26 cellular contexts compared by ENCODE assay signal in the genomic region with DNA sequence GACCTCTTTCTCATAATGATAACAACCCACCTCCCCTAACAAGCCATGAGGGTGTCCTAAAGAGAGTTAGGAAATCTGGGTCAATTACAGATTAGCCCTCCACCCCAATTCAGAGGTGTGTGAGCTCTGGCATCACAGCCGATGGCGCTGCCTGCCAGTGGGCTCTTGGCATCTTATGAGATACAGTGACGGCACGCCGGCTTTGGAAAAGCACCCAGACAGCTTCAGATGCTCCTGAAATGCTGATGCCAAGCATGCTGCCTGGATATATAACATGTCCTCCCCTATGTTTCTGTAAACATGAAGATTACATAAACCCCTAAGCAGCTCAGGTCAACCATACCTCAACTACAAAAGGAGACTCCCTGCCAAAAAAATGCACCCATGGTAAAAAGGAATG.
"Had no signal": no experiment of that assay in that cellular context is flagged by ENCODE, and none has a peak within 500 bp of the region (broad histone marks: within the 10 kb centered on the region; RNA-seq: fewer than 3 reads in every experiment).

No MANE protein-coding gene starts in this region.

- H3K9me3 Mint-ChIP-seq: central memory CD8-positive, alpha-beta T cell; endodermal cell; natural killer cell; neural crest cell; stimulated activated naive B cell treated with anti-CD40 and anti-IgM and Interleukin-4, amounts not matched to agents 10 μg/mL and 1 μg/mL and 100 μg/mL, for 72 hours had no signal

- H3K36me3 ChIP-seq: colonic mucosa, ovary, right lobe of liver, thoracic aorta had no signal

- H3K36me3 Mint-ChIP-seq: natural killer cell; stimulated activated naive B cell treated with anti-CD40 and anti-IgM and Interleukin-4, amounts not matched to agents 10 μg/mL and 1 μg/mL and 100 μg/mL, for 72 hours had no signal

- H3K4me3 ChIP-seq: colonic mucosa, heart right ventricle, ovary, right lobe of liver, spleen, thoracic aorta had no signal

- ATAC-seq: heart right ventricle; left cardiac atrium; left ventricle myocardium superior; natural killer cell; right lobe of liver; stimulated activated naive B cell treated with anti-CD40 and anti-IgM and Interleukin-4, amounts not matched to agents 10 μg/mL and 1 μg/mL and 100 μg/mL, for 72 hours; stimulated activated naive CD8-positive, alpha-beta T cell treated with anti-CD3 and anti-CD28 coated beads, Interleukin-15, amount 100 ng/mL, for 72 hours had no signal

- H3K4me1 ChIP-seq: right lobe of liver had no signal

- H3K4me1 Mint-ChIP-seq: central memory CD8-positive, alpha-beta T cell had no signal

- H3K27ac ChIP-seq: colonic mucosa, ovary, right lobe of liver, spleen, thoracic aorta had no signal

- H3K4me3 Mint-ChIP-seq: central memory CD8-positive, alpha-beta T cell; endodermal cell; natural killer cell; neural crest cell; stimulated activated naive B cell treated with anti-CD40 and anti-IgM and Interleukin-4, amounts not matched to agents 10 μg/mL and 1 μg/mL and 100 μg/mL, for 72 hours; stimulated activated naive CD8-positive, alpha-beta T cell treated with anti-CD3 and anti-CD28 coated beads, Interleukin-15, amount 100 ng/mL, for 72 hours; type B pancreatic cell had no signal

- H3K27me3 Mint-ChIP-seq: central memory CD8-positive, alpha-beta T cell; type B pancreatic cell had no signal

- H3K9me3 ChIP-seq: colonic mucosa, ovary, right lobe of liver, spleen, thoracic aorta had no signal

- H3K27me3 ChIP-seq: colonic mucosa, heart right ventricle, ovary, right lobe of liver, spleen had no signal

- DNase-seq: colonic mucosa; dermis blood vessel endothelial cell; effector CD4-positive, alpha-beta T cell; endodermal cell; foreskin melanocyte; heart right ventricle; hypothalamus; islet precursor cell; left cardiac atrium; left ventricle myocardium superior; mesendoderm; natural killer cell; nucleus accumbens; ovary; right lobe of liver; spleen; stimulated activated CD4-positive, alpha-beta T cell treated with anti-CD3 and anti-CD28 coated beads, Interleukin-15, amount 100 ng/mL, for 24 hours; stimulated activated CD4-positive, alpha-beta T cell treated with anti-CD3 and anti-CD28 coated beads, Interleukin-1b, Interleukin-23, amount 100 ng/mL, for 48 hours; stimulated activated CD4-positive, alpha-beta T cell treated with anti-CD3 and anti-CD28 coated beads, Interleukin-4, amount 100 ng/mL, for 24 hours; stimulated activated naive B cell treated with anti-CD40 and anti-IgM and Interleukin-4, amounts not matched to agents 10 μg/mL and 1 μg/mL and 100 μg/mL, for 72 hours; stimulated activated naive CD8-positive, alpha-beta T cell treated with anti-CD3 and anti-CD28 coated beads, Interleukin-15, amount 100 ng/mL, for 72 hours had no signal

- FAIRE-seq: urothelium cell line had no signal

- H3K27ac Mint-ChIP-seq: endodermal cell; natural killer cell; stimulated activated naive B cell treated with anti-CD40 and anti-IgM and Interleukin-4, amounts not matched to agents 10 μg/mL and 1 μg/mL and 100 μg/mL, for 72 hours; stimulated activated naive CD8-positive, alpha-beta T cell treated with anti-CD3 and anti-CD28 coated beads, Interleukin-15, amount 100 ng/mL, for 72 hours; type B pancreatic cell had no signal
